28 cellular contexts compared by ENCODE assay signal in genomic region chr11:116272181-116272789, GRCh38.
"Had no signal": no experiment of that assay in that cellular context is flagged by ENCODE, and none has a peak within 500 bp of the region (broad histone marks: within the 10 kb centered on the region; RNA-seq: fewer than 3 reads in every experiment).

No MANE protein-coding gene starts in this region.

- H3K4me3 Mint-ChIP-seq: activated B cell treated with CpG ODN at 0.5 μM for 24 hours; activated T-cell treated with anti-CD3 and anti-CD28 coated beads, Interleukin-2, amount 50 U/mL, for 72 hours; central memory CD8-positive, alpha-beta T cell; neural crest cell had no signal

- FAIRE-seq: colon, endometrium had no signal

- H3K27ac Mint-ChIP-seq: activated B cell treated with CpG ODN at 0.5 μM for 24 hours; activated naive CD4-positive, alpha-beta T cell treated with anti-CD3 and anti-CD28 coated beads, Interleukin-2, amount 50 U/mL, for 72 hours; activated T-cell treated with anti-CD3 and anti-CD28 coated beads, Interleukin-2, amount 50 U/mL, for 72 hours had no signal

- DNase-seq: activated B cell treated with CpG ODN at 0.5 μM for 24 hours; activated CD4-positive, alpha-beta T cell treated with anti-CD3 and anti-CD28 coated beads for 4 hours; activated CD4-positive, alpha-beta T cell treated with anti-CD3 and anti-CD28 coated beads, Interleukin-2, amount 50 U/mL, for 4 hours; activated naive CD4-positive, alpha-beta T cell; activated T-cell treated with anti-CD3 and anti-CD28 coated beads for 4 hours; activated T-cell treated with anti-CD3 and anti-CD28 coated beads, Interleukin-2, amount 50 U/mL, for 72 hours; dermis blood vessel endothelial cell; effector CD4-positive, alpha-beta T cell; esophagus squamous epithelium; foreskin melanocyte; heart right ventricle; islet precursor cell; left ventricle myocardium inferior; stimulated activated CD4-positive, alpha-beta T cell treated with anti-CD3 and anti-CD28 coated beads, Interleukin-15, amount 100 ng/mL, for 24 hours; stimulated activated CD4-positive, alpha-beta T cell treated with anti-CD3 and anti-CD28 coated beads, Interleukin-2, amount 100 ng/mL, for 24 hours; stimulated activated naive CD4-positive, alpha-beta T cell; T-helper 2 cell; tibial artery; upper lobe of right lung had no signal

- H3K27ac ChIP-seq: breast epithelium, epithelial cell of prostate, esophagus squamous epithelium, heart right ventricle, left ventricle myocardium inferior, right atrium auricular region, suprapubic skin, tibial artery, upper lobe of right lung had no signal

- H3K9me3 ChIP-seq: breast epithelium, esophagus squamous epithelium, heart right ventricle, left ventricle myocardium inferior, right atrium auricular region, suprapubic skin, tibial artery, upper lobe of right lung had no signal

- H3K27me3 ChIP-seq: right atrium auricular region, upper lobe of right lung had no signal

- H3K4me3 ChIP-seq: breast epithelium, esophagus squamous epithelium, heart right ventricle, left ventricle myocardium inferior, right atrium auricular region, suprapubic skin, tibial artery, upper lobe of right lung had no signal

- H3K9me3 Mint-ChIP-seq: activated B cell treated with CpG ODN at 0.5 μM for 24 hours; activated naive CD4-positive, alpha-beta T cell treated with anti-CD3 and anti-CD28 coated beads, Interleukin-2, amount 50 U/mL, for 72 hours; activated T-cell treated with anti-CD3 and anti-CD28 coated beads, Interleukin-2, amount 50 U/mL, for 72 hours; central memory CD8-positive, alpha-beta T cell; neural crest cell had no signal

- H3K36me3 Mint-ChIP-seq: activated naive CD4-positive, alpha-beta T cell treated with anti-CD3 and anti-CD28 coated beads, Interleukin-2, amount 50 U/mL, for 72 hours had no signal

- ATAC-seq: activated naive CD4-positive, alpha-beta T cell treated with anti-CD3 and anti-CD28 coated beads, Interleukin-2, amount 50 U/mL, for 72 hours; activated T-cell treated with anti-CD3 and anti-CD28 coated beads, Interleukin-2, amount 50 U/mL, for 72 hours; heart right ventricle; upper lobe of right lung had no signal

- H3K4me1 Mint-ChIP-seq: activated B cell treated with CpG ODN at 0.5 μM for 24 hours; central memory CD8-positive, alpha-beta T cell had no signal

- H3K36me3 ChIP-seq: breast epithelium, esophagus squamous epithelium, heart right ventricle, left ventricle myocardium inferior, right atrium auricular region, suprapubic skin, tibial artery, upper lobe of right lung had no signal

- H3K4me1 ChIP-seq: breast epithelium, upper lobe of right lung had no signal
